16 cellular contexts compared by ENCODE assay signal in genomic region chr3:115804722-115805121, GRCh38.
DNase-seq lines count a peak whose midpoint lies in the region; ATAC-seq and TF ChIP-seq lines count a peak whose summit lies in the region.
"Had no signal": no experiment of that assay in that cellular context is flagged by ENCODE, and none has a peak within 500 bp of the region (broad histone marks: within the 10 kb centered on the region; RNA-seq: fewer than 3 reads in every experiment).

No MANE protein-coding gene starts in this region.

- peak; percentile 18 for ATAC-seq in Right ventricle myocardium superior (ENCODE audit: poor library complexity)
- ATAC-seq in left ventricle myocardium superior, result no peak
- ATAC-seq in GM18907 (IDR thresholded peaks at IDR 0.05; ENCODE audit: unreplicated experiment), result no peak
- ATAC-seq: T-helper 17 cell had no signal

- H3K9me3 ChIP-seq in SJSA1 (replicated peaks) (no peaks in the 10 kb centered on the region), fibroblast of lung (ENCODE audit: control insufficient read depth, insufficient read depth, low read depth, low read length) (no peaks in the 10 kb centered on the region), skeletal muscle satellite cell (replicated peaks; ENCODE audit: low read length) (no peaks in the 10 kb centered on the region), MG63 (no peaks in the 10 kb centered on the region)

- H3K4me2 ChIP-seq in fibroblast of lung (ENCODE audit: extremely low read depth, insufficient read depth, low read length), result peak overlapping the region; percentile 23
- peak overlapping the region; percentile 63 for H3K4me2 ChIP-seq in skeletal muscle satellite cell (ENCODE audit: low read length)

- no peaks in the 10 kb centered on the region for H3K79me2 ChIP-seq in fibroblast of lung (ENCODE audit: control insufficient read depth, insufficient read depth, low read length)

- H3K4me3 ChIP-seq in SJSA1 (no peak overlapping the region), fibroblast of lung (replicated peaks in 1 of 4; ENCODE audit: control extremely low read depth in 1 of 4, insufficient read depth in 1 of 4, low read depth in 3 of 4, low read length in 4 of 4) (no peak overlapping the region), skeletal muscle satellite cell (ENCODE audit: low read length) (no peak overlapping the region), MG63 (no peak overlapping the region)

- no peak for TF ChIP-seq CTCF in fibroblast of lung (conservative IDR thresholded peaks at IDR 0.05 in 1 of 2, IDR thresholded peaks at IDR 0.05 in 1 of 2; ENCODE audit: low read depth in 1 of 2, low read length in 2 of 2)

- H3K9ac ChIP-seq in fibroblast of lung (ENCODE audit: insufficient read depth, low read length), result no peak overlapping the region
- H3K9ac ChIP-seq in skeletal muscle satellite cell (ENCODE audit: low read depth, low read length), result peak overlapping the region; percentile 67

- H3K27ac ChIP-seq in SJSA1, result peak overlapping the region; percentile 49
- peak overlapping the region; percentile 73 for H3K27ac ChIP-seq in fibroblast of lung (ENCODE audit: insufficient read depth, low read length)

- H2AFZ ChIP-seq in fibroblast of lung (ENCODE audit: low read length), result no peak overlapping the region

- no peaks in the 10 kb centered on the region for H4K20me1 ChIP-seq in fibroblast of lung (ENCODE audit: control insufficient read depth, extremely low read depth, insufficient read depth, low read length)

- H3K36me3 ChIP-seq in SJSA1, result no peaks in the 10 kb centered on the region
- H3K36me3 ChIP-seq in fibroblast of lung (ENCODE audit: control insufficient read depth, insufficient read depth, low read length), result no peaks in the 10 kb centered on the region
- H3K36me3 ChIP-seq in skeletal muscle satellite cell (ENCODE audit: insufficient read depth, low read length), result no peaks in the 10 kb centered on the region
- no peaks in the 10 kb centered on the region for H3K36me3 ChIP-seq in MG63

- no peak for DNase-seq in Right ventricle myocardium superior
- no peak for DNase-seq in left ventricle myocardium superior
- DNase-seq in SJSA1 (ENCODE audit: low read depth in 1 of 2, low spot score in 2 of 2), result no peak
- peak; percentile 90 to 92 for DNase-seq in fibroblast of lung (ENCODE audit: low read depth in 2 of 2)
- DNase-seq in MG63, result no peak
- DNase-seq in retina, result no peak
- DNase-seq: activated CD4-positive, alpha-beta T cell treated with anti-CD3 and anti-CD28 coated beads, Interleukin-2, amount 50 U/mL, for 1 hour; activated effector memory CD4-positive, alpha-beta T cell treated with Interleukin-2 at 50 U/mL for 16 hours; cerebellar nuclear complex; DMS79; NCI-H187 treated with DMSO at 0.1 percent for 48 hours; nephron progenitor cell; NK-92 treated with Interleukin-12 subunit alpha and Interleukin-12 subunit beta, amount 100 ng/mL, for 24 hours; T-helper 17 cell had no signal

- intact Hi-C loops in Right ventricle myocardium superior (cut with DNase I) (no loop called here), left ventricle myocardium superior (cut with micrococcal nuclease) (no loop called here)

- H3K27me3 ChIP-seq in SJSA1 (replicated peaks) (no peaks in the 10 kb centered on the region), fibroblast of lung (ENCODE audit: control insufficient read depth, insufficient read depth, low read length) (no peaks in the 10 kb centered on the region), skeletal muscle satellite cell (ENCODE audit: control insufficient read depth, insufficient read depth, low read length) (no peaks in the 10 kb centered on the region), MG63 (no peaks in the 10 kb centered on the region)

- H3K4me1 ChIP-seq in SJSA1 (replicated peaks), result peaks cover 39% of the 10 kb centered on the region
- peaks cover 15% of the 10 kb centered on the region for H3K4me1 ChIP-seq in fibroblast of lung (ENCODE audit: control insufficient read depth, extremely low read depth, insufficient read depth, low read length)
- H3K4me1 ChIP-seq in skeletal muscle satellite cell (ENCODE audit: control insufficient read depth, insufficient read depth, low read length), result peaks cover 30% of the 10 kb centered on the region

Comparison
In these comparisons a context has a peak if more than half of its experiments do, and no peak if none do; other contexts are left out.
1. DNase-seq: peak in fibroblast of lung (2 of 2); none in Right ventricle myocardium superior (single experiment), left ventricle myocardium superior (single experiment), SJSA1 (0 of 2), MG63 (single experiment) and retina (single experiment).